ENCODE assay signal across 8 cellular contexts in the genomic region with DNA sequence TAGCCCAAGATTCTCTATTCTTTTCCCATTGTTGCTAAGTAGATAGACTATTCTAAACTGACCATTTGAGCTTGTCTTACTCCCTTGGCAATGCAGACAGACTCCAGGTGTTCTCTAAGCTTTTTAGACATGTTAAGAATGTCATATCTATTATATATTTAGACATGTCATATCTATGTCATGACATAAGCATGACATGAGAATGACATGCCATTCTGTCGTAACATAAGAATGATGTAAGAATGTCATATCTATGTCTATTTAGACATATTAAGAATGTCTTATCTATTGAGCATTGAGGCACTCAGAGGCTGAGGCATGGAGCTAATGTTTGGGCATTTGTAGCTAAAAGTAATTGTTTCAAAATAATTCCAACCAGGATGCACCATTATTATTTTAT.
"Had no signal": no experiment of that assay in that cellular context is flagged by ENCODE, and none has a peak within 500 bp of the region (broad histone marks: within the 10 kb centered on the region; RNA-seq: fewer than 3 reads in every experiment).

No MANE protein-coding gene starts in this region.

- DNase-seq: GDM1, GF-D8 had no signal

- FAIRE-seq: G401.6, GM12878, GM12891, GM12892, GM18507, GM19239 had no signal

- ATAC-seq: GM12878 had no signal

- H3K4me3 ChIP-seq: GM12878 had no signal
